ENCODE assay signal across 34 cellular contexts in genomic region chr4:128056396-128056795, GRCh38.
"Had no signal": no experiment of that assay in that cellular context is flagged by ENCODE, and none has a peak within 500 bp of the region (broad histone marks: within the 10 kb centered on the region; RNA-seq: fewer than 3 reads in every experiment).

No MANE protein-coding gene starts in this region.

- H3K27ac Mint-ChIP-seq: activated CD4-positive, alpha-beta memory T cell treated with anti-CD3 and anti-CD28 coated beads, Interleukin-2, amount 10 ng/mL, durations not matched to agents 7 days and 5 days; activated CD4-positive, alpha-beta T cell treated with anti-CD3 and anti-CD28 coated beads, Interleukin-2, amount 10 ng/mL, durations not matched to agents 7 days and 5 days; activated naive CD8-positive, alpha-beta T cell; activated T-cell treated with anti-CD3 and anti-CD28 coated beads, Interleukin-2, amount 50 U/mL, for 24 hours; activated T-cell treated with anti-CD3 and anti-CD28 coated beads, Interleukin-2, amount 50 U/mL, for 72 hours; effector memory CD8-positive, alpha-beta T cell; T-helper 17 cell; T-helper 2 cell treated with Interferon-gamma antibody and Interleukin-4, amounts not matched to agents 5 μg/mL and 100 μg/mL, for 36 hours had no signal

- H3K9me3 Mint-ChIP-seq: activated CD4-positive, alpha-beta memory T cell treated with anti-CD3 and anti-CD28 coated beads, Interleukin-2, amount 10 ng/mL, durations not matched to agents 7 days and 5 days; activated CD4-positive, alpha-beta T cell treated with anti-CD3 and anti-CD28 coated beads, Interleukin-2, amount 10 ng/mL, durations not matched to agents 7 days and 5 days; activated T-cell treated with anti-CD3 and anti-CD28 coated beads, Interleukin-2, amount 50 U/mL, for 24 hours; activated T-cell treated with anti-CD3 and anti-CD28 coated beads, Interleukin-2, amount 50 U/mL, for 72 hours; central memory CD8-positive, alpha-beta T cell; effector memory CD8-positive, alpha-beta T cell; T-helper 2 cell treated with Interferon-gamma antibody and Interleukin-4, amounts not matched to agents 5 μg/mL and 100 μg/mL, for 36 hours had no signal

- DNase-seq: activated CD4-positive, alpha-beta memory T cell treated with anti-CD3 and anti-CD28 coated beads, Interleukin-2, amount 10 ng/mL, durations not matched to agents 7 days and 5 days; activated CD4-positive, alpha-beta T cell treated with anti-CD3 and anti-CD28 coated beads for 1 hour; activated CD4-positive, alpha-beta T cell treated with anti-CD3 and anti-CD28 coated beads for 4 hours; activated CD4-positive, alpha-beta T cell treated with anti-CD3 and anti-CD28 coated beads, Interleukin-2, amount 10 ng/mL, durations not matched to agents 7 days and 5 days; activated CD4-positive, alpha-beta T cell treated with anti-CD3 and anti-CD28 coated beads, Interleukin-2, amount 50 U/mL, for 4 hours; activated CD8-positive, alpha-beta memory T cell treated with anti-CD3 and anti-CD28 coated beads, Interleukin-2, amount 50 U/mL, for 48 hours; activated gamma-delta T cell treated with Interleukin-2 at 50 U/mL for 16 hours; activated naive CD4-positive, alpha-beta T cell treated with anti-CD3 and anti-CD28 coated beads, Interleukin-2, amount 50 U/mL, for 16 hours; activated naive CD4-positive, alpha-beta T cell treated with Interleukin-2 at 50 U/mL for 16 hours; activated T-cell treated with anti-CD3 and anti-CD28 coated beads for 4 hours; activated T-cell treated with anti-CD3 and anti-CD28 coated beads, Interleukin-2, amount 50 U/mL, for 24 hours; activated T-cell treated with anti-CD3 and anti-CD28 coated beads, Interleukin-2, amount 50 U/mL, for 72 hours; amniotic stem cell; anterior cingulate cortex; brain microvascular endothelial cell; dermis blood vessel endothelial cell; effector CD4-positive, alpha-beta T cell; effector memory CD8-positive, alpha-beta T cell; erythroblast; foreskin keratinocyte; gastrocnemius medialis; glutamatergic neuron; heart left ventricle; T-helper 1 cell; T-helper 17 cell; T1000; WERI-Rb-1 had no signal

- H3K4me3 ChIP-seq: coronary artery, esophagus muscularis mucosa, gastrocnemius medialis, heart left ventricle had no signal

- H3K27me3 ChIP-seq: brain microvascular endothelial cell, esophagus muscularis mucosa, foreskin keratinocyte, gastrocnemius medialis, heart left ventricle had no signal

- H3K4me1 ChIP-seq: foreskin keratinocyte, gastrocnemius medialis had no signal

- ATAC-seq: activated T-cell treated with anti-CD3 and anti-CD28 coated beads, Interleukin-2, amount 50 U/mL, for 72 hours; effector memory CD8-positive, alpha-beta T cell; foreskin keratinocyte; gastrocnemius medialis; heart left ventricle; T-helper 17 cell had no signal

- H3K27ac ChIP-seq: brain microvascular endothelial cell, coronary artery, esophagus muscularis mucosa, foreskin keratinocyte, gastrocnemius medialis, heart left ventricle, WERI-Rb-1 had no signal

- H3K4me3 Mint-ChIP-seq: activated CD4-positive, alpha-beta memory T cell treated with anti-CD3 and anti-CD28 coated beads, Interleukin-2, amount 10 ng/mL, durations not matched to agents 7 days and 5 days; activated CD4-positive, alpha-beta T cell treated with anti-CD3 and anti-CD28 coated beads, Interleukin-2, amount 10 ng/mL, durations not matched to agents 7 days and 5 days; activated naive CD8-positive, alpha-beta T cell; activated T-cell treated with anti-CD3 and anti-CD28 coated beads, Interleukin-2, amount 50 U/mL, for 24 hours; activated T-cell treated with anti-CD3 and anti-CD28 coated beads, Interleukin-2, amount 50 U/mL, for 72 hours; central memory CD8-positive, alpha-beta T cell; effector memory CD8-positive, alpha-beta T cell; T-helper 17 cell; T-helper 2 cell treated with Interferon-gamma antibody and Interleukin-4, amounts not matched to agents 5 μg/mL and 100 μg/mL, for 36 hours had no signal

- H3K9me3 ChIP-seq: esophagus muscularis mucosa, gastrocnemius medialis, heart left ventricle had no signal

- FAIRE-seq: astrocyte, bronchial epithelial cell had no signal

- H3K36me3 ChIP-seq: brain microvascular endothelial cell, esophagus muscularis mucosa, gastrocnemius medialis, heart left ventricle, WERI-Rb-1 had no signal

- H3K27me3 Mint-ChIP-seq: activated T-cell treated with anti-CD3 and anti-CD28 coated beads, Interleukin-2, amount 50 U/mL, for 24 hours; central memory CD8-positive, alpha-beta T cell; T-helper 17 cell had no signal
